Comparison of ENCODE assay signal across 12 cellular contexts in genomic region chr5:76831108-76831447, GRCh38. TPM values are rescaled to one million over a fixed set of nuclear protein-coding genes. Genes with fewer than 3 reads are reported as not detected.
DNase-seq lines count a peak whose midpoint lies in the region; ATAC-seq and TF ChIP-seq lines count a peak whose summit lies in the region.
"Had no signal": no experiment of that assay in that cellular context is flagged by ENCODE, and none has a peak within 500 bp of the region (broad histone marks: within the 10 kb centered on the region; RNA-seq: fewer than 3 reads in every experiment).

No MANE protein-coding gene starts in this region.

- H3K36me3 Mint-ChIP-seq in MCF 10A (ENCODE audit: insufficient read depth, unreplicated experiment), result peaks cover 50% of the 10 kb centered on the region

- CTCF ChIA-PET in MCF 10A (lab: Yijun Ruan, JAX), result interaction anchor here (0.8 kb wide), 1 partner anchor 17 kb away, joined by 3 read pairs; no protein-coding TSS in a partner anchor

- H3K9me3 Mint-ChIP-seq in MCF 10A (ENCODE audit: unreplicated experiment), result no peaks in the 10 kb centered on the region
- H3K9me3 Mint-ChIP-seq: CD4-positive, CD25-positive, alpha-beta regulatory T cell; neural crest cell had no signal

- no peak for ATAC-seq in HG03442 (IDR thresholded peaks at IDR 0.05; ENCODE audit: unreplicated experiment)

- in situ Hi-C loops in Caki2 (cut with HindIII; ENCODE audit: low pct_unique_long_range_greater_than_20kb, low sequenced_read_pairs), result no loop called here

- no peak overlapping the region for H3K4ac ChIP-seq in mesenchymal stem cell (ENCODE audit: low read depth in 1 of 2, low read length in 2 of 2)

- no peak overlapping the region for H3K4me2 ChIP-seq in mesenchymal stem cell (ENCODE audit: low read length, poor library complexity, severe bottlenecking)

- intact Hi-C loops in MCF 10A (cut with micrococcal nuclease), result no loop called here
- intact Hi-C loops in thyroid gland (cut with DNase I), result no loop called here

- H3K27me3 ChIP-seq in mesenchymal stem cell (ENCODE audit: control insufficient read depth in 1 of 2, insufficient read depth in 1 of 2, low read length in 2 of 2), result no peaks in the 10 kb centered on the region
- no peaks in the 10 kb centered on the region for H3K27me3 ChIP-seq in thyroid gland

- H3K9me3 ChIP-seq in mesenchymal stem cell (ENCODE audit: control insufficient read depth, low read length) (no peaks in the 10 kb centered on the region), thyroid gland (no peaks in the 10 kb centered on the region)

- POLR2A ChIA-PET in MCF 10A (lab: Yijun Ruan, JAX), result interaction anchor here (0.6 to 1.0 kb wide), 3 partner anchors 8 to 241 kb away, joined by 3 to 4 read pairs (median 3); no protein-coding TSS in a partner anchor

- peaks cover 14% of the 10 kb centered on the region for H3K4me1 ChIP-seq in mesenchymal stem cell (ENCODE audit: control insufficient read depth, insufficient read depth, low read depth, low read length)
- no peaks in the 10 kb centered on the region for H3K4me1 ChIP-seq in thyroid gland

- H2BK12ac ChIP-seq in mesenchymal stem cell (ENCODE audit: low read length in 2 of 2), result no peak overlapping the region

- no peak overlapping the region for H3K14ac ChIP-seq in mesenchymal stem cell (ENCODE audit: low read length in 2 of 2)

- H3K9ac ChIP-seq in mesenchymal stem cell (ENCODE audit: low read length), result no peak overlapping the region

- H3K27ac Mint-ChIP-seq in MCF 10A (ENCODE audit: low read depth, unreplicated experiment), result peak overlapping the region; percentile 39

- H3K18ac ChIP-seq in mesenchymal stem cell (ENCODE audit: low read depth in 1 of 2, low read length in 2 of 2), result no peak overlapping the region

- H3K36me3 ChIP-seq in mesenchymal stem cell (ENCODE audit: control insufficient read depth in 1 of 2, insufficient read depth in 2 of 2, low read depth in 1 of 2, low read length in 2 of 2) (peaks cover 16% of the 10 kb centered on the region in 2 experiments), thyroid gland (no peaks in the 10 kb centered on the region)

- H3K79me1 ChIP-seq in mesenchymal stem cell (replicated peaks; ENCODE audit: low read length, poor library complexity, severe bottlenecking), result peaks cover 21% of the 10 kb centered on the region

- no peak overlapping the region for H3K23ac ChIP-seq in mesenchymal stem cell (ENCODE audit: low read length in 2 of 2)

- H4K8ac ChIP-seq in mesenchymal stem cell (ENCODE audit: low read length), result no peak overlapping the region

- no peak overlapping the region for H2AFZ ChIP-seq in mesenchymal stem cell (ENCODE audit: low read depth, low read length)

- no peak overlapping the region for H2BK15ac ChIP-seq in mesenchymal stem cell (ENCODE audit: low read depth, poor library complexity, severe bottlenecking)

- DNase-seq in Caki2 (ENCODE audit: low read depth), result peak; percentile 92
- peak; percentile 62 for DNase-seq in HS-27A (ENCODE audit: low read depth)
- DNase-seq in MCF 10A (ENCODE audit: unreplicated experiment), result no peak
- DNase-seq in mesenchymal stem cell, result peak; percentile 90
- no peak for DNase-seq in thyroid gland
- DNase-seq in CD1c-positive myeloid dendritic cell (ENCODE audit: extremely low spot score), result no peak
- DNase-seq in NCI-H146 treated with DMSO at 0.1 percent for 48 hours (lab: John Stamatoyannopoulos, UW; ENCODE audit: unreplicated experiment), result no peak
- DNase-seq: CD4-positive, CD25-positive, alpha-beta regulatory T cell; NCI-H1092 treated with DMSO at 0.1 percent for 48 hours; substantia nigra had no signal

- 7% methylated on average over 2 of the region's 2 CpGs for WGBS in mesenchymal stem cell
- 40 to 65% methylated on average over 2 of the region's 2 CpGs for WGBS in thyroid gland, 2 donors

- TF ChIP-seq CTCF in MCF 10A (IDR thresholded peaks at IDR 0.05; ENCODE audit: unreplicated experiment), result no peak
- no peak for TF ChIP-seq CTCF in thyroid gland (IDR thresholded peaks at IDR 0.05)

- H3K27me3 Mint-ChIP-seq in MCF 10A (ENCODE audit: insufficient read depth, unreplicated experiment), result no peaks in the 10 kb centered on the region
- H3K27me3 Mint-ChIP-seq: CD4-positive, CD25-positive, alpha-beta regulatory T cell had no signal

- peak overlapping the region; percentile 42 for H3K27ac ChIP-seq in mesenchymal stem cell (ENCODE audit: low read length, poor library complexity, severe bottlenecking)
- no peak overlapping the region for H3K27ac ChIP-seq in thyroid gland

- no peak overlapping the region for H3K4me3 Mint-ChIP-seq in MCF 10A (ENCODE audit: unreplicated experiment)
- H3K4me3 Mint-ChIP-seq: CD4-positive, CD25-positive, alpha-beta regulatory T cell; neural crest cell had no signal

- H3K4me1 Mint-ChIP-seq in MCF 10A (ENCODE audit: insufficient read depth, unreplicated experiment), result peaks cover 18% of the 10 kb centered on the region

- BruUV-seq in MCF 10A (replicated peaks; lab: Mats Ljungman, UMichigan), result no TSS peak

- no peak overlapping the region for H3K4me3 ChIP-seq in mesenchymal stem cell (ENCODE audit: insufficient read depth in 1 of 2, low read depth in 1 of 2, low read length in 2 of 2)
- no peak overlapping the region for H3K4me3 ChIP-seq in thyroid gland (replicated peaks in 1 of 3)

- no peak overlapping the region for H2AK5ac ChIP-seq in mesenchymal stem cell (ENCODE audit: low read length, severe bottlenecking)

- no peak overlapping the region for H2BK120ac ChIP-seq in mesenchymal stem cell (ENCODE audit: low read depth, low read length)

- H2BK5ac ChIP-seq in mesenchymal stem cell (ENCODE audit: low read depth, low read length, poor library complexity, severe bottlenecking), result no peak overlapping the region

- TF ChIP-seq POLR2A in thyroid gland (IDR thresholded peaks at IDR 0.05), result no peak

- no peak overlapping the region for H4K91ac ChIP-seq in mesenchymal stem cell (ENCODE audit: low read length)

RNA-seq across cellular contexts. Expression of gene F2RL1, which starts 12.2 kb away (rescaled TPM):
- 10.7 and 11.9 TPM in 2 replicates for total RNA-seq in Caki2 (2014; rRNA removed; shearing (Covaris generic); ENCODE audit: low replicate concordance)
- 30.7 and 34.9 TPM in 2 replicates for total RNA-seq in MCF 10A (2022)
- polyA plus RNA-seq in mesenchymal stem cell (2013, experiment 1 of 2), result 51.1 TPM
- 51.8 TPM for polyA plus RNA-seq in mesenchymal stem cell (2013, experiment 2 of 2)
- 10 to 100 TPM; 10.2 to 14.9 (median 13.6) TPM for total RNA-seq in thyroid gland

RNA-seq across cellular contexts. Expression of gene S100Z, which starts 18.7 kb away (rescaled TPM):
- total RNA-seq in Caki2 (2014; rRNA removed; shearing (Covaris generic); ENCODE audit: low replicate concordance), result not detected in 2 replicates
- total RNA-seq in MCF 10A (2022), result not detected in 2 replicates
- polyA plus RNA-seq in mesenchymal stem cell (2013, experiment 1 of 2), result not detected
- not detected for polyA plus RNA-seq in mesenchymal stem cell (2013, experiment 2 of 2)
- total RNA-seq in thyroid gland, result not detected
- total RNA-seq: neural crest cell had no signal

Comparison
In these comparisons a context has a peak if more than half of its experiments do, and no peak if none do; other contexts are left out.
1. DNase-seq: peak in Caki2 (single experiment), HS-27A (single experiment) and mesenchymal stem cell (single experiment); none in MCF 10A (single experiment), thyroid gland (0 of 2), CD1c-positive myeloid dendritic cell (single experiment) and NCI-H146 treated with DMSO at 0.1 percent for 48 hours (single experiment).